In the genomic region with DNA sequence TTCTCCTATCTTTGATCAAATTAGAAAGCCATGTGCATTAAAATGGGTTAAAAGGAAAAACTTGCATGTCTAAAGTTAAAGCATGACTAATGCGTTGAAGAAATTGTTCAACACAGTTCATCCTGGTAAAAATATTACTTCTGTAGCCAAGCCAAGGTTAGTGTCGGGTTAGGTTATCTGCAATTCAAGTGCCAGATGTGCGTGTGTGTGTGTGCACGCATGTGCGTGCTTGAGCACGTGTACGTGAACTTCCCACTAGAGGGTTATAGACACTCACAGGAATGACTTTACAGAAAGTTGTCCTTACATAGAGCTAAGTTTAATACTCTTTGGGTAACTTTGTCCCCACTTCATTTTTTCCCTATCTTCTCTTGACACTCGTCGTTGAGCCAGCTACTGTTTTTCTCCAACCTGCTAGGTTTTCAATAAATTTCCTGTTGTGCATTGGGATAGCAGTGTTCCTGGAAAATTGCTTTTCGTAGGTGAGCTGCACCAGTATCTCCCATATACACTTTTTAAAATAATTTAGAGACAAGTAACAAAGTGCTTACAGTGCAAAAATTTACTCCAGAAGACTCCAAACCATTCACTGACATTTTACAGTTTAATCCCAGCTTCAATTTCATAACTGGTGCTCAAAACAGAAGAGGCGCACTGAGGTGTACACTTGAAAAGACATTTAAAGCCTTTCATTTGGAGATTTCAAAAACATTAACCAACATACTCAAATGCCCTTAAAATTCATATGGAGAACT, we compare ENCODE assay signal across 22 cellular contexts.
"Had no signal": no experiment of that assay in that cellular context is flagged by ENCODE, and none has a peak within 500 bp of the region (broad histone marks: within the 10 kb centered on the region; RNA-seq: fewer than 3 reads in every experiment).

No MANE protein-coding gene starts in this region.

- H3K36me3 Mint-ChIP-seq: activated CD8-positive, alpha-beta memory T cell treated with anti-CD3 and anti-CD28 coated beads, Interleukin-2, amount 10 ng/mL, durations not matched to agents 7 days and 5 days; activated naive CD4-positive, alpha-beta T cell treated with anti-CD3 and anti-CD28 coated beads, Interleukin-2, amount 50 U/mL, for 72 hours; naive thymus-derived CD4-positive, alpha-beta T cell had no signal

- H3K36me3 ChIP-seq: breast epithelium, colonic mucosa, tibial nerve had no signal

- FAIRE-seq: islet of Langerhans had no signal

- H3K4me1 ChIP-seq: breast epithelium, colonic mucosa, foreskin keratinocyte, parathyroid adenoma had no signal

- H3K4me3 Mint-ChIP-seq: activated CD4-positive, alpha-beta T cell treated with anti-CD3 and anti-CD28 coated beads for 36 hours; activated CD8-positive, alpha-beta memory T cell treated with anti-CD3 and anti-CD28 coated beads, Interleukin-2, amount 10 ng/mL, durations not matched to agents 7 days and 5 days; activated CD8-positive, alpha-beta T cell treated with anti-CD3 and anti-CD28 coated beads, Interleukin-2, amount 10 ng/mL, durations not matched to agents 7 days and 5 days; naive thymus-derived CD4-positive, alpha-beta T cell; neural crest cell had no signal

- H3K27me3 Mint-ChIP-seq: activated CD4-positive, alpha-beta T cell treated with anti-CD3 and anti-CD28 coated beads for 36 hours; activated CD8-positive, alpha-beta memory T cell treated with anti-CD3 and anti-CD28 coated beads, Interleukin-2, amount 10 ng/mL, durations not matched to agents 7 days and 5 days; naive thymus-derived CD4-positive, alpha-beta T cell had no signal

- H3K27ac ChIP-seq: breast epithelium, colonic mucosa, foreskin keratinocyte, parathyroid adenoma, psoas muscle, tibial nerve had no signal

- H3K4me1 Mint-ChIP-seq: activated CD4-positive, alpha-beta T cell treated with anti-CD3 and anti-CD28 coated beads for 36 hours; activated CD8-positive, alpha-beta memory T cell treated with anti-CD3 and anti-CD28 coated beads, Interleukin-2, amount 10 ng/mL, durations not matched to agents 7 days and 5 days; naive thymus-derived CD4-positive, alpha-beta T cell; neural crest cell had no signal

- H3K79me2 ChIP-seq: parathyroid adenoma had no signal

- H3K4me3 ChIP-seq: breast epithelium, colonic mucosa, psoas muscle, tibial nerve had no signal

- H2AFZ ChIP-seq: parathyroid adenoma had no signal

- ATAC-seq: activated CD4-positive, alpha-beta T cell treated with anti-CD3 and anti-CD28 coated beads for 36 hours; activated CD8-positive, alpha-beta memory T cell treated with anti-CD3 and anti-CD28 coated beads, Interleukin-2, amount 10 ng/mL, durations not matched to agents 7 days and 5 days; activated CD8-positive, alpha-beta T cell treated with anti-CD3 and anti-CD28 coated beads, Interleukin-2, amount 10 ng/mL, durations not matched to agents 7 days and 5 days; activated naive CD4-positive, alpha-beta T cell treated with anti-CD3 and anti-CD28 coated beads, Interleukin-2, amount 50 U/mL, for 72 hours; foreskin keratinocyte; naive thymus-derived CD4-positive, alpha-beta T cell had no signal

- H3K9ac ChIP-seq: parathyroid adenoma had no signal

- H3K27me3 ChIP-seq: breast epithelium, colonic mucosa, foreskin keratinocyte, tibial nerve had no signal

- DNase-seq: activated CD4-positive, alpha-beta T cell treated with anti-CD3 and anti-CD28 coated beads for 36 hours; activated CD4-positive, CD25-positive, alpha-beta regulatory T cell; activated CD8-positive, alpha-beta memory T cell treated with anti-CD3 and anti-CD28 coated beads, Interleukin-2, amount 10 ng/mL, durations not matched to agents 7 days and 5 days; activated CD8-positive, alpha-beta T cell treated with anti-CD3 and anti-CD28 coated beads, Interleukin-2, amount 10 ng/mL, durations not matched to agents 7 days and 5 days; activated naive CD4-positive, alpha-beta T cell; activated T-cell treated with anti-CD3 and anti-CD28 coated beads, Interleukin-2, amount 50 U/mL, for 48 hours; colonic mucosa; effector CD8-positive, alpha-beta T cell; erythroblast; foreskin keratinocyte; midbrain; naive thymus-derived CD4-positive, alpha-beta T cell; occipital lobe; psoas muscle; stimulated activated CD4-positive, alpha-beta T cell treated with anti-CD3 and anti-CD28 coated beads, Interleukin-2, amount 100 ng/mL, for 48 hours; stimulated activated naive CD4-positive, alpha-beta T cell treated with Interleukin-2 at 50 U/mL for 16 hours had no signal

- H3K9me3 ChIP-seq: breast epithelium, colonic mucosa, psoas muscle, tibial nerve had no signal

- H3K27ac Mint-ChIP-seq: activated CD4-positive, alpha-beta T cell treated with anti-CD3 and anti-CD28 coated beads for 36 hours; activated CD8-positive, alpha-beta memory T cell treated with anti-CD3 and anti-CD28 coated beads, Interleukin-2, amount 10 ng/mL, durations not matched to agents 7 days and 5 days; activated CD8-positive, alpha-beta T cell treated with anti-CD3 and anti-CD28 coated beads, Interleukin-2, amount 10 ng/mL, durations not matched to agents 7 days and 5 days; activated naive CD4-positive, alpha-beta T cell treated with anti-CD3 and anti-CD28 coated beads, Interleukin-2, amount 50 U/mL, for 72 hours; naive thymus-derived CD4-positive, alpha-beta T cell had no signal
